ENCODE assay signal across 11 cellular contexts in the genomic region with DNA sequence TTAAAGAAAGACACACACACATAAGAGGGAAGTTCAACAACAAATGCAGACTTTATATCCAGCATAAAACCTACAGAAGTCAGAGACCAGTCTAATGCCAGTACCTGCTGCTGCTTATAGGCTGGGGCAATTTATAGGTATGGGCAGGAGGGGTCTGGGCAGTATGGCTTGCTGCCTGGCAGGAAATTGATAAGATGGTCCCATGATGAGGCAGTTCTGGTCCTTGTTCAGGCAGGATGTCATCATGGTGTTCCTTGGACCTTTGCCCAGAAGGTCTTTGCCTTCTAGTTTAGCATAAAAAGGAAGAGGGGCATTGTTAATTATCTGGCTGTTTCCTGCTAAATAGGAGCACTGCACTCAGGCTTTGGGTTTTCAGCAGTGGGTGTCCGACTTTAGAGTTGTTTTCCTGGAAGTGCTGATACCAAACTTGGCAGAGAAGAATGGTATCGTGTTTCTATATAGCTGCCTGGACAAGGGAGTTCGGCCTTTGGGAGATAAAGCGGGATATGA. TPM values are rescaled to one million over a fixed set of nuclear protein-coding genes. Genes with fewer than 3 reads are reported as not detected.
DNase-seq lines count a peak whose midpoint lies in the region; ATAC-seq, FAIRE-seq and TF ChIP-seq lines count a peak whose summit lies in the region.
"Had no signal": no experiment of that assay in that cellular context is flagged by ENCODE, and none has a peak within 500 bp of the region (broad histone marks: within the 10 kb centered on the region; RNA-seq: fewer than 3 reads in every experiment).

No MANE protein-coding gene starts in this region.

- POLR2A ChIA-PET in A673 (lab: Charles Lee; ENCODE audit: low non-redundant PET), result no interaction called here

- H3K4me2 ChIP-seq in keratinocyte (ENCODE audit: control insufficient read depth, extremely low read depth, insufficient read depth, low read depth, low read length), result peak overlapping the region; percentile 8
- H3K4me2 ChIP-seq: smooth muscle cell had no signal

- H3K9ac ChIP-seq in keratinocyte (ENCODE audit: control insufficient read depth, extremely low read depth, insufficient read depth, low read length), result no peak overlapping the region

- no peak for TF ChIP-seq CTCF in A673 (conservative IDR thresholded peaks at IDR 0.05; ENCODE audit: low read depth, low read length)
- TF ChIP-seq CTCF in astrocyte of the spinal cord (IDR thresholded peaks at IDR 0.05; ENCODE audit: low read depth, low read length), result no peak
- TF ChIP-seq CTCF in keratinocyte (optimal IDR thresholded peaks at IDR 0.05 in 1 of 3, IDR thresholded peaks at IDR 0.05 in 1 of 3, conservative IDR thresholded peaks at IDR 0.05 in 1 of 3; ENCODE audit: extremely low read depth in 1 of 3, insufficient read depth in 2 of 3, low read length in 3 of 3), result no peak

- H3K27me3 ChIP-seq in A673 (replicated peaks; ENCODE audit: insufficient read depth, low read depth, low read length, poor library complexity) (no peaks in the 10 kb centered on the region), keratinocyte (ENCODE audit: control insufficient read depth, extremely low read depth, insufficient read depth, low read length) (no peaks in the 10 kb centered on the region)

- CTCF ChIA-PET in A673 (lab: Charles Lee), result interaction anchor here (0.6 kb wide), 1 partner anchor 26 kb away, joined by 5 read pairs; no protein-coding TSS in a partner anchor

- DNase-seq in A673 (ENCODE audit: low spot score) (peak; percentile 96), KBM-7 (peak; percentile 91), astrocyte of the spinal cord (ENCODE audit: low read depth, low spot score) (peak; percentile 73), keratinocyte (ENCODE audit: low read depth, low spot score) (no peak), NCI-H2227 treated with DMSO at 0.1 percent for 48 hours (lab: John Stamatoyannopoulos, UW) (no peak), NCI-H2171 treated with DMSO at 0.1 percent for 48 hours (lab: John Stamatoyannopoulos, UW) (no peak)
- DNase-seq: activated naive CD8-positive, alpha-beta T cell treated with anti-CD3 and anti-CD28 coated beads, Interleukin-2, amount 10 ng/mL, durations not matched to agents 7 days and 5 days; NCI-H1417 had no signal

- peak overlapping the region; percentile 75 for H2AFZ ChIP-seq in keratinocyte (ENCODE audit: control insufficient read depth, low read length)

- peaks cover 25% of the 10 kb centered on the region for H3K4me1 ChIP-seq in A673 (ENCODE audit: insufficient read depth, low read length, poor library complexity, severe bottlenecking)
- peaks cover 20% of the 10 kb centered on the region for H3K4me1 ChIP-seq in keratinocyte (ENCODE audit: control insufficient read depth, extremely low read depth, insufficient read depth, low read length)

- H3K27ac ChIP-seq in A673 (ENCODE audit: low read depth, low read length, poor library complexity, severe bottlenecking) (peak overlapping the region; percentile 49), keratinocyte (ENCODE audit: control insufficient read depth, insufficient read depth, low read length) (peak overlapping the region; percentile 26)

- in situ Hi-C loops in KBM-7 (cut with MboI; ENCODE audit: low pct_unique_long_range_greater_than_20kb, low sequenced_read_pairs) (no loop called here), astrocyte of the spinal cord (cut with HindIII; ENCODE audit: low sequenced_read_pairs) (no loop called here)

- ATAC-seq in GM19324 (IDR thresholded peaks at IDR 0.05; ENCODE audit: low FRiP score, unreplicated experiment) (no peak), HG02870 (IDR thresholded peaks at IDR 0.05; ENCODE audit: unreplicated experiment) (no peak)

- H3K4me3 ChIP-seq in A673 (ENCODE audit: low read depth, low read length, poor library complexity, severe bottlenecking), result no peak overlapping the region
- no peak overlapping the region for H3K4me3 ChIP-seq in astrocyte of the spinal cord (ENCODE audit: low read depth, low read length)
- H3K4me3 ChIP-seq in keratinocyte (ENCODE audit: control insufficient read depth in 2 of 3, extremely low read depth in 1 of 3, insufficient read depth in 2 of 3, low read depth in 1 of 3, low read length in 3 of 3), result no peak overlapping the region
- H3K4me3 ChIP-seq: smooth muscle cell had no signal

- intact Hi-C loops in A673 (cut with micrococcal nuclease; ENCODE audit: unreplicated experiment), result no loop called here

- no peaks in the 10 kb centered on the region for H3K36me3 ChIP-seq in A673 (ENCODE audit: insufficient read depth, low read length, poor library complexity, severe bottlenecking)
- no peaks in the 10 kb centered on the region for H3K36me3 ChIP-seq in keratinocyte (ENCODE audit: control insufficient read depth in 2 of 2, extremely low read depth in 1 of 2, insufficient read depth in 2 of 2, low read length in 2 of 2)

- H3K79me2 ChIP-seq in keratinocyte (ENCODE audit: control insufficient read depth, insufficient read depth, low read length), result no peaks in the 10 kb centered on the region

- no TSS peak for BruUV-seq in A673 (replicated peaks; lab: Mats Ljungman, UMichigan)

- dilution Hi-C loops in keratinocyte (cut with MboI; ENCODE audit: extremely low pct_ligation_motif_present, low sequenced_read_pairs), result no loop called here

- H3K9me3 ChIP-seq in A673 (ENCODE audit: low read depth, low read length, poor library complexity, severe bottlenecking), result no peaks in the 10 kb centered on the region
- peaks cover 2% of the 10 kb centered on the region for H3K9me3 ChIP-seq in keratinocyte (ENCODE audit: control insufficient read depth, low read depth, low read length)

- H3K9me1 ChIP-seq in keratinocyte (ENCODE audit: control insufficient read depth, extremely low read depth, insufficient read depth, low read length), result no peaks in the 10 kb centered on the region

- peak; percentile 86 for FAIRE-seq in keratinocyte (lab: Jason Lieb, UNC)

- H4K20me1 ChIP-seq in keratinocyte (ENCODE audit: control insufficient read depth, extremely low read depth, insufficient read depth, low read length), result no peaks in the 10 kb centered on the region

RNA-seq across cellular contexts. Expression of gene PDCD1LG2, which starts 10.4 kb away (rescaled TPM):
- total RNA-seq in A673 (2021), result 0.37 and 0.47 TPM in 2 replicates
- polyA plus RNA-seq in keratinocyte, result 14.7 to 20.2 TPM (median 18.8 TPM) in 3 replicates
- 0.29 TPM for polyA plus RNA-seq in keratinocyte (2011; ENCODE audit: low read depth)
- 8.3 and 14.1 TPM in 2 replicates for polyA plus RNA-seq in keratinocyte (2011; cell fraction: cytosol; rRNA removed)
- 23.8 and 26.4 TPM in 2 replicates for polyA plus RNA-seq in keratinocyte (2011; cell fraction: nucleus; rRNA removed)
- polyA plus RNA-seq in keratinocyte (2012; ENCODE audit: low replicate concordance), result 1.6 and 13.4 TPM in 2 replicates
- 14.6 to 25.8 TPM (median 16.8 TPM) in 3 replicates for polyA minus RNA-seq in keratinocyte
- 9.4 TPM for polyA minus RNA-seq in keratinocyte (2011; cell fraction: cytosol; rRNA and poly(A)+ RNA removed)
- 20.8 and 40.4 TPM in 2 replicates for polyA minus RNA-seq in keratinocyte (2011; cell fraction: nucleus; rRNA and poly(A)+ RNA removed)

RNA-seq across cellular contexts. Expression of gene CD274, which starts 49.6 kb away (rescaled TPM):
- total RNA-seq in A673 (2021), result 0.33 and 0.62 TPM in 2 replicates
- 15.5 to 36.3 TPM (median 18.9 TPM) in 3 replicates for polyA plus RNA-seq in keratinocyte
- 6.5 TPM for polyA plus RNA-seq in keratinocyte (2011; ENCODE audit: low read depth)
- 5.3 and 9.9 TPM in 2 replicates for polyA plus RNA-seq in keratinocyte (2011; cell fraction: cytosol; rRNA removed)
- polyA plus RNA-seq in keratinocyte (2011; cell fraction: nucleus; rRNA removed), result 27.2 and 41.4 TPM in 2 replicates
- polyA plus RNA-seq in keratinocyte (2012; ENCODE audit: low replicate concordance), result 2.8 and 14.6 TPM in 2 replicates
- 7.4 to 35.5 TPM (median 7.6 TPM) in 3 replicates for polyA minus RNA-seq in keratinocyte
- 3.6 TPM for polyA minus RNA-seq in keratinocyte (2011; cell fraction: cytosol; rRNA and poly(A)+ RNA removed)
- 7.8 and 21.7 TPM in 2 replicates for polyA minus RNA-seq in keratinocyte (2011; cell fraction: nucleus; rRNA and poly(A)+ RNA removed)

Comparison
In these comparisons a context has a peak if more than half of its experiments do, and no peak if none do; other contexts are left out.
1. DNase-seq: peak in A673 (single experiment), KBM-7 (single experiment) and astrocyte of the spinal cord (single experiment); none in keratinocyte (single experiment), NCI-H2227 treated with DMSO at 0.1 percent for 48 hours (single experiment) and NCI-H2171 treated with DMSO at 0.1 percent for 48 hours (single experiment).